In genomic region chr1:184752656-184753055, GRCh38 we compare ENCODE assay signal across 1 cellular context.
A peak's percentile ranks its signal among the peaks of the same experiment; 100 is the strongest.
TF ChIP-seq lines count a peak whose summit lies in the region.

No MANE protein-coding gene starts in this region.

TF ChIP-seq in K562, 482 proteins besides CTCF, POLR2A, EP300 and RAD21 (continued from another document):
- TF ChIP-seq JUND (IDR thresholded peaks at IDR 0.05; ENCODE audit: borderline replicate concordance, low read depth, low read length) (no peak), JUND (tag; IDR thresholded peaks at IDR 0.05; ENCODE audit: borderline replicate concordance, low read depth, low read length) (peak; percentile 12; the same call in 1 of the 3 replicates), SMARCE1 (IDR thresholded peaks at IDR 0.05) (peak; percentile 42; the same call in 1 of the 2 replicates), ZNF395 (CRISPR knock-in tag; IDR thresholded peaks at IDR 0.05) (0 out of 2 replicates have a peak, but pooled peaks have one; percentile 17), MNT (conservative IDR thresholded peaks at IDR 0.05) (0 out of 4 replicates have a peak, but pooled peaks of 1 of the 2 experiments have one; percentile 8), NR2F6 (CRISPR knock-in tag; IDR thresholded peaks at IDR 0.05) (no peak), ZNF280B (CRISPR knock-in tag; IDR thresholded peaks at IDR 0.05) (no peak), SMARCA4 (IDR thresholded peaks at IDR 0.05) (peak; percentile 10; the same call in 1 of the 2 replicates), HMBOX1 (IDR thresholded peaks at IDR 0.05) (peak; percentile 78; the same call in 1 of the 2 replicates), HEY1 (CRISPR knock-in tag; IDR thresholded peaks at IDR 0.05; ENCODE audit: borderline replicate concordance) (0 out of 2 replicates have a peak, but pooled peaks have one; percentile 29), TAF9B (IDR thresholded peaks at IDR 0.05; ENCODE audit: partially characterized antibody) (no peak), SP1 (CRISPR knock-in tag; IDR thresholded peaks at IDR 0.05) (peak; percentile 50; the same call in 1 of the 2 replicates), ADNP (tag; IDR thresholded peaks at IDR 0.05) (peak; percentile 54; the same call in 1 of the 2 replicates)
TF ChIP-seq in K562: peak in this region for 11.
